Comparison of ENCODE assay signal across 17 cellular contexts in the genomic region with DNA sequence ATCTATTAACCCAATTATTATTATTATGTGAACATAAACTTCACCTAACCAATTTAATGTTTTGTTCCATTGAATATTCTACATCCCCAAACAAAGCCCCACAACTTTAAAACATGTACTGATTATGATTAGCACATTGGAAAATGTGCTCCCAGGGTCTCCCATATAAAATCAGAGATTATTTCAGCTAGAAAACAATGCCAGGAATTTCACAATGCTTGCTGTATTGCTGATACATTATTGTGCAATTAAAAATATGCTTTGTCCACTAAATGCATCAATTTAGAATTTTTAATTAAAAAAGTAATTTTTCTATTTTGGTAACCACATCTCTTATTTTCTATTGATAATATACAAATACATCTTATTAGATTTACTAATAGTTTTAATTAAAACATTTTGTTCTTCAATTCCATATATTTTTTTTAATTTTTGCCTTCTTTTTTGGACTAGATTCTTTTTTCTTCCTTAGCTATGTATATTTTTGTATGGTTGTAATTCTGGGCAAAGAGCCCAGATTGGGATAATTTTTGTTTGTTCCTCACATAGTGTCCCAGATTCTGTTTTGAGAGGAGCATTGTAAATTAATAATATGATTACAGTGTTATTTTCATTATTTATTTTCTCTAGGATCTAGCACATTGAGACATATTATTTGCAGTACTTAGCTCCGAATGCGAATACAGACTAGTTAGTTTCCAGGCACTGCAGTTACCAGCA.
DNase-seq lines count a peak whose midpoint lies in the region; ATAC-seq, FAIRE-seq and TF ChIP-seq lines count a peak whose summit lies in the region.
"Had no signal": no experiment of that assay in that cellular context is flagged by ENCODE, and none has a peak within 500 bp of the region (broad histone marks: within the 10 kb centered on the region; RNA-seq: fewer than 3 reads in every experiment).

No MANE protein-coding gene starts in this region.

- no peak for TF ChIP-seq EP300 in HepG2 (IDR thresholded peaks at IDR 0.05; ENCODE audit: low read depth in 2 of 2, low read length in 2 of 2)
- TF ChIP-seq EP300 in HepG2 (CRISPR knock-in tag; IDR thresholded peaks at IDR 0.05; ENCODE audit: borderline replicate concordance), result no peak

- no peak overlapping the region for H2AFZ ChIP-seq in HepG2 (ENCODE audit: low read length)

- H3K27me3 ChIP-seq in HepG2 (ENCODE audit: control insufficient read depth in 1 of 2, insufficient read depth in 2 of 2, low read length in 2 of 2), result no peaks in the 10 kb centered on the region
- no peaks in the 10 kb centered on the region for H3K27me3 ChIP-seq in right lobe of liver
- H3K27me3 ChIP-seq in adipocyte (replicated peaks; ENCODE audit: control insufficient read depth, insufficient read depth, low read length), result no peaks in the 10 kb centered on the region

- no peak for DNase-seq in HepG2 (ENCODE audit: low spot score)
- DNase-seq in right lobe of liver, result no peak
- peak; percentile 85 for DNase-seq in adipocyte (ENCODE audit: low read depth)
- peak; percentile 51 for DNase-seq in iris pigment epithelial cell (ENCODE audit: low read depth)
- DNase-seq in NCI-H1417 (lab: John Stamatoyannopoulos, UW), result no peak
- DNase-seq in GM12892 (ENCODE audit: insufficient read length), result no peak
- DNase-seq: Caco-2, HCEC 1CT, MV-4-11, NCI-H2171, NCI-H510A treated with DMSO at 0.1 percent for 48 hours, RPMI8226 had no signal

- H3K4me2 ChIP-seq in HepG2 (ENCODE audit: low read depth, low read length), result no peak overlapping the region

- no peaks in the 10 kb centered on the region for H3K79me2 ChIP-seq in HepG2 (ENCODE audit: insufficient read depth, low read length)

- CTCF ChIA-PET in HepG2 (lab: Yijun Ruan, JAX; ENCODE audit: low intra/inter-chr PET ratio, low total read pairs), result no interaction called here

- no peak overlapping the region for H3K4me3 ChIP-seq in HepG2 (replicated peaks in 1 of 3; ENCODE audit: insufficient read depth in 1 of 3, low read depth in 2 of 3, low read length in 3 of 3)
- H3K4me3 ChIP-seq in right lobe of liver, result no peak overlapping the region
- H3K4me3 ChIP-seq in adipocyte (ENCODE audit: low read length), result no peak overlapping the region

- in situ Hi-C loops in HepG2 (cut with HindIII; ENCODE audit: extremely low pct_ligation_motif_present, low pct_unique_long_range_greater_than_20kb), result no loop called here

- TF ChIP-seq POLR2A in HepG2 (IDR thresholded peaks at IDR 0.05; ENCODE audit: insufficient read depth in 1 of 2, low read depth in 2 of 2, low read length in 2 of 2) (no peak), right lobe of liver (IDR thresholded peaks at IDR 0.05) (no peak), GM12892 (IDR thresholded peaks at IDR 0.05; ENCODE audit: low read depth, low read length) (no peak)

- TF ChIP-seq RAD21 in HepG2 (CRISPR knock-in tag; IDR thresholded peaks at IDR 0.05), result no peak

- BruUV-seq in HepG2 (replicated peaks; lab: Mats Ljungman, UMichigan), result no TSS peak

- TF ChIP-seq CTCF in HepG2 (CRISPR knock-in tag; IDR thresholded peaks at IDR 0.05) (no peak), right lobe of liver (IDR thresholded peaks at IDR 0.05) (no peak)

- POLR2A ChIA-PET in HepG2 (lab: Yijun Ruan, JAX), result no interaction called here

- no peak for ATAC-seq in HepG2
- ATAC-seq in right lobe of liver, result no peak
- ATAC-seq in HG03460 (IDR thresholded peaks at IDR 0.05; ENCODE audit: unreplicated experiment), result no peak
- ATAC-seq in GM21381 (IDR thresholded peaks at IDR 0.05; ENCODE audit: unreplicated experiment), result no peak

- no peaks in the 10 kb centered on the region for H3K36me3 ChIP-seq in HepG2 (replicated peaks in 1 of 2; ENCODE audit: control insufficient read depth in 1 of 2, insufficient read depth in 2 of 2, low read length in 2 of 2)
- no peaks in the 10 kb centered on the region for H3K36me3 ChIP-seq in right lobe of liver
- no peaks in the 10 kb centered on the region for H3K36me3 ChIP-seq in adipocyte (ENCODE audit: control insufficient read depth, insufficient read depth, low read length, severe bottlenecking)

- intact Hi-C loops in HepG2 (cut with micrococcal nuclease; ENCODE audit: unreplicated experiment), result no loop called here
- intact Hi-C loops in right lobe of liver (cut with DNase I), result no loop called here

- no peaks in the 10 kb centered on the region for H4K20me1 ChIP-seq in HepG2 (ENCODE audit: insufficient read depth, low read length)

- H3K9me3 ChIP-seq in HepG2 (ENCODE audit: low read length), result peaks cover 16% of the 10 kb centered on the region
- H3K9me3 ChIP-seq in right lobe of liver, result no peaks in the 10 kb centered on the region
- no peaks in the 10 kb centered on the region for H3K9me3 ChIP-seq in adipocyte (ENCODE audit: control insufficient read depth, low read length)
- H3K9me3 ChIP-seq: Caco-2 had no signal

- FAIRE-seq in HepG2 (lab: Jason Lieb, UNC) (no peak), GM12892 (lab: Jason Lieb, UNC) (no peak)
- FAIRE-seq: A204.1, GM18507 had no signal

- H3K27ac ChIP-seq in HepG2 (ENCODE audit: extremely low read length, insufficient read depth, low read length) (no peak overlapping the region), right lobe of liver (no peak overlapping the region)
- H3K27ac ChIP-seq: C4-2B had no signal

- H3K9ac ChIP-seq in HepG2 (ENCODE audit: insufficient read depth, low read depth, low read length) (no peak overlapping the region), adipocyte (ENCODE audit: low read length) (no peak overlapping the region)

- 0% methylated on average over 2 of the region's 2 CpGs for WGBS in HepG2 (ENCODE audit: low lambda C conversion rate)
- 55% methylated on average over 2 of the region's 2 CpGs for WGBS in right lobe of liver (ENCODE audit: insufficient coverage, low coverage, low lambda C conversion rate, missing lambda C conversion rate)

- H3K4me1 ChIP-seq in HepG2 (ENCODE audit: insufficient read depth, low read length) (no peaks in the 10 kb centered on the region), right lobe of liver (no peaks in the 10 kb centered on the region), adipocyte (ENCODE audit: control insufficient read depth, insufficient read depth, low read length) (peaks cover 10% of the 10 kb centered on the region)
- H3K4me1 ChIP-seq: Caco-2 had no signal

TF ChIP-seq in HepG2, 621 proteins besides CTCF, POLR2A, EP300 and RAD21:
- 0 out of 2 replicates have a peak, but pooled peaks have one; percentile 45 for TF ChIP-seq CEBPB (IDR thresholded peaks at IDR 0.05; ENCODE audit: borderline replicate concordance, low read depth, low read length)
- TF ChIP-seq IRX3 (CRISPR knock-in tag; IDR thresholded peaks at IDR 0.05; ENCODE audit: borderline replicate concordance, low read depth), result no peak

Comparison
In these comparisons a context has a peak if more than half of its experiments do, and no peak if none do; other contexts are left out.
1. DNase-seq: peak in adipocyte (single experiment) and iris pigment epithelial cell (single experiment); none in HepG2 (single experiment), right lobe of liver (0 of 3), NCI-H1417 (0 of 3) and GM12892 (single experiment).